ENCODE assay signal across 12 cellular contexts in genomic region chr1:201756411-201756810, GRCh38.
DNase-seq lines count a peak whose midpoint lies in the region; ATAC-seq, FAIRE-seq and TF ChIP-seq lines count a peak whose summit lies in the region.
"Had no signal": no experiment of that assay in that cellular context is flagged by ENCODE, and none has a peak within 500 bp of the region (broad histone marks: within the 10 kb centered on the region; RNA-seq: fewer than 3 reads in every experiment).

No MANE protein-coding gene starts in this region.

- TF ChIP-seq CTCF in thoracic aorta (IDR thresholded peaks at IDR 0.05), result no peak

- H3K4me3 ChIP-seq in SJSA1 (no peak overlapping the region), thoracic aorta (no peak overlapping the region)
- H3K4me3 ChIP-seq: gastroesophageal sphincter had no signal

- H3K36me3 ChIP-seq in SJSA1 (no peaks in the 10 kb centered on the region), thoracic aorta (no peaks in the 10 kb centered on the region)
- H3K36me3 ChIP-seq: gastroesophageal sphincter had no signal

- FAIRE-seq in HTR-8/SVneo (lab: Jason Lieb, UNC), result no peak

- H3K27me3 ChIP-seq in SJSA1 (replicated peaks) (no peaks in the 10 kb centered on the region), thoracic aorta (replicated peaks; ENCODE audit: insufficient read depth) (no peaks in the 10 kb centered on the region)
- H3K27me3 ChIP-seq: gastroesophageal sphincter had no signal

- DNase-seq in HCEC 1CT (peak; percentile 79), SJSA1 (ENCODE audit: low read depth in 1 of 2, low spot score in 2 of 2) (peak in 1 of 2 experiments; percentile 40), fibroblast of peridontal ligament (ENCODE audit: extremely low read depth) (peak; percentile 69), thoracic aorta (ENCODE audit: low spot score) (no peak), HTR-8/SVneo (ENCODE audit: insufficient read length, low spot score) (no peak), cerebellum (ENCODE audit: low spot score) (no peak), SIG-M5 treated with dmso at 0.1 percent for 504 hours (lab: John Stamatoyannopoulos, UW; ENCODE audit: unreplicated experiment) (no peak)
- DNase-seq: activated naive CD4-positive, alpha-beta T cell treated with anti-CD3 and anti-CD28 coated beads for 36 hours; Calu3; NCI-H1694 treated with DMSO at 0.1 percent for 48 hours; retina had no signal

- H3K27ac ChIP-seq in SJSA1 (0 out of 2 replicates have a peak overlapping the region, but pooled peaks have one; percentile 9), thoracic aorta (peak overlapping the region; percentile 66 to 89)
- H3K27ac ChIP-seq: gastroesophageal sphincter had no signal

- H3K4me1 ChIP-seq in SJSA1 (replicated peaks), result peaks cover 60% of the 10 kb centered on the region
- peaks cover 66 to 99% of the 10 kb centered on the region in 2 donors for H3K4me1 ChIP-seq in thoracic aorta (ENCODE audit: control insufficient read depth in 1 of 2, low read depth in 2 of 2)

- H3K9me3 ChIP-seq in SJSA1 (replicated peaks), result no peaks in the 10 kb centered on the region
- no peaks in the 10 kb centered on the region for H3K9me3 ChIP-seq in thoracic aorta
- H3K9me3 ChIP-seq: gastroesophageal sphincter had no signal

- no peak for ATAC-seq in thoracic aorta (ENCODE audit: insufficient number of reproducible peaks, low FRiP score, low read depth)
- ATAC-seq: gastroesophageal sphincter had no signal

Comparison
In these comparisons a context has a peak if more than half of its experiments do, and no peak if none do; other contexts are left out.
1. DNase-seq: peak in HCEC 1CT (single experiment) and fibroblast of peridontal ligament (single experiment); none in thoracic aorta (single experiment), HTR-8/SVneo (single experiment), cerebellum (single experiment) and SIG-M5 treated with dmso at 0.1 percent for 504 hours (single experiment).